ENCODE assay signal across 12 cellular contexts in genomic region chr10:107576746-107577145, GRCh38.
DNase-seq lines count a peak whose midpoint lies in the region; ATAC-seq and TF ChIP-seq lines count a peak whose summit lies in the region.
"Had no signal": no experiment of that assay in that cellular context is flagged by ENCODE, and none has a peak within 500 bp of the region (broad histone marks: within the 10 kb centered on the region; RNA-seq: fewer than 3 reads in every experiment).

No MANE protein-coding gene starts in this region.

- TF ChIP-seq CTCF in foreskin fibroblast (IDR thresholded peaks at IDR 0.05; ENCODE audit: low read depth, low read length) = no peak
- no peak for TF ChIP-seq CTCF in WTC11 (IDR thresholded peaks at IDR 0.05)

- no peak for ATAC-seq in HG03457 (IDR thresholded peaks at IDR 0.05; ENCODE audit: unreplicated experiment)
- no peak for ATAC-seq in WTC11
- ATAC-seq: lower lobe of right lung; stimulated activated effector memory CD8-positive, alpha-beta T cell treated with anti-CD3 and anti-CD28 coated beads, Interleukin-12 subunit alpha, Interleukin-12 subunit beta, amount 100 ng/mL, for 72 hours had no signal

- H3K4me3 Mint-ChIP-seq in activated naive CD8-positive, alpha-beta T cell treated with anti-CD3 and anti-CD28 coated beads for 36 hours = no peak overlapping the region
- H3K4me3 Mint-ChIP-seq in WTC11 = no peak overlapping the region
- H3K4me3 Mint-ChIP-seq: activated CD4-positive, alpha-beta memory T cell treated with anti-CD3 and anti-CD28 coated beads, Interleukin-2, amount 10 ng/mL, durations not matched to agents 7 days and 5 days; stimulated activated effector memory CD8-positive, alpha-beta T cell treated with anti-CD3 and anti-CD28 coated beads, Interleukin-12 subunit alpha, Interleukin-12 subunit beta, amount 100 ng/mL, for 72 hours had no signal

- DNase-seq in ELR (ENCODE audit: low read depth) (peak; percentile 23), RPMI7951 (ENCODE audit: low read depth) (peak; percentile 57), foreskin fibroblast (peak; percentile 39 to 66), renal cortical epithelial cell (ENCODE audit: low read depth) (peak; percentile 33), WTC11 (ENCODE audit: low spot score) (no peak)
- no peak for DNase-seq in activated naive CD8-positive, alpha-beta T cell treated with anti-CD3 and anti-CD28 coated beads for 36 hours
- DNase-seq: activated CD4-positive, alpha-beta memory T cell treated with anti-CD3 and anti-CD28 coated beads, Interleukin-2, amount 10 ng/mL, durations not matched to agents 7 days and 5 days; lower lobe of right lung had no signal

- POLR2A ChIA-PET in WTC11 (lab: Charles Lee) = no interaction called here

- peaks cover 9% of the 10 kb centered on the region for H3K9me3 Mint-ChIP-seq in activated naive CD8-positive, alpha-beta T cell treated with anti-CD3 and anti-CD28 coated beads for 36 hours
- H3K9me3 Mint-ChIP-seq in WTC11 = peaks cover 8% of the 10 kb centered on the region

- H3K4me1 Mint-ChIP-seq in activated naive CD8-positive, alpha-beta T cell treated with anti-CD3 and anti-CD28 coated beads for 36 hours = no peaks in the 10 kb centered on the region
- H3K4me1 Mint-ChIP-seq in WTC11 = no peaks in the 10 kb centered on the region
- H3K4me1 Mint-ChIP-seq: activated CD4-positive, alpha-beta memory T cell treated with anti-CD3 and anti-CD28 coated beads, Interleukin-2, amount 10 ng/mL, durations not matched to agents 7 days and 5 days; stimulated activated effector memory CD8-positive, alpha-beta T cell treated with anti-CD3 and anti-CD28 coated beads, Interleukin-12 subunit alpha, Interleukin-12 subunit beta, amount 100 ng/mL, for 72 hours had no signal

- no peaks in the 10 kb centered on the region for H3K36me3 Mint-ChIP-seq in activated naive CD8-positive, alpha-beta T cell treated with anti-CD3 and anti-CD28 coated beads for 36 hours
- no peaks in the 10 kb centered on the region for H3K36me3 Mint-ChIP-seq in WTC11
- H3K36me3 Mint-ChIP-seq: stimulated activated effector memory CD8-positive, alpha-beta T cell treated with anti-CD3 and anti-CD28 coated beads, Interleukin-12 subunit alpha, Interleukin-12 subunit beta, amount 100 ng/mL, for 72 hours had no signal

- H3K27me3 Mint-ChIP-seq in activated naive CD8-positive, alpha-beta T cell treated with anti-CD3 and anti-CD28 coated beads for 36 hours = no peaks in the 10 kb centered on the region
- H3K27me3 Mint-ChIP-seq in WTC11 (ENCODE audit: low read depth) = no peaks in the 10 kb centered on the region
- H3K27me3 Mint-ChIP-seq: activated CD4-positive, alpha-beta memory T cell treated with anti-CD3 and anti-CD28 coated beads, Interleukin-2, amount 10 ng/mL, durations not matched to agents 7 days and 5 days had no signal

- CTCF ChIA-PET in WTC11 (lab: Charles Lee) = no interaction called here

- H3K27ac Mint-ChIP-seq in activated naive CD8-positive, alpha-beta T cell treated with anti-CD3 and anti-CD28 coated beads for 36 hours = no peak overlapping the region
- no peak overlapping the region for H3K27ac Mint-ChIP-seq in WTC11
- H3K27ac Mint-ChIP-seq: activated CD4-positive, alpha-beta memory T cell treated with anti-CD3 and anti-CD28 coated beads, Interleukin-2, amount 10 ng/mL, durations not matched to agents 7 days and 5 days; stimulated activated effector memory CD8-positive, alpha-beta T cell treated with anti-CD3 and anti-CD28 coated beads, Interleukin-12 subunit alpha, Interleukin-12 subunit beta, amount 100 ng/mL, for 72 hours had no signal

- no peak overlapping the region for H3K4me3 ChIP-seq in foreskin fibroblast (ENCODE audit: low read depth in 1 of 2, low read length in 2 of 2)
- H3K4me3 ChIP-seq: BLaER1 treated with 17β-estradiol and CSF1 and Interleukin-3, amounts not matched to agents 10 nM and 100 nM; lower lobe of right lung; SJSA1 had no signal

TF ChIP-seq in WTC11, 78 proteins besides CTCF, POLR2A, EP300 and RAD21:
- TF ChIP-seq TEAD4 (CRISPR knock-in tag; IDR thresholded peaks at IDR 0.05) (no peak), IRF2 (CRISPR knock-in tag; IDR thresholded peaks at IDR 0.05; ENCODE audit: borderline replicate concordance, low read depth) (no peak), HMGA2 (CRISPR knock-in tag; IDR thresholded peaks at IDR 0.05) (no peak), JAZF1 (CRISPR knock-in tag; IDR thresholded peaks at IDR 0.05) (no peak), MXD4 (CRISPR knock-in tag; IDR thresholded peaks at IDR 0.05; ENCODE audit: borderline replicate concordance) (no peak), ATF3 (CRISPR knock-in tag; conservative IDR thresholded peaks at IDR 0.05) (no peak), EMX1 (CRISPR knock-in tag; IDR thresholded peaks at IDR 0.05) (no peak), FOXJ3 (CRISPR knock-in tag; IDR thresholded peaks at IDR 0.05; ENCODE audit: borderline replicate concordance) (no peak), ZNF423 (CRISPR knock-in tag; IDR thresholded peaks at IDR 0.05) (no peak), TEAD1 (CRISPR knock-in tag; IDR thresholded peaks at IDR 0.05) (no peak), AR (CRISPR knock-in tag; IDR thresholded peaks at IDR 0.05) (no peak), CBFB (CRISPR knock-in tag; IDR thresholded peaks at IDR 0.05; ENCODE audit: low read depth) (no peak), OVOL2 (CRISPR knock-in tag; IDR thresholded peaks at IDR 0.05; ENCODE audit: borderline replicate concordance) (no peak)
- TF ChIP-seq, protein P1, sequence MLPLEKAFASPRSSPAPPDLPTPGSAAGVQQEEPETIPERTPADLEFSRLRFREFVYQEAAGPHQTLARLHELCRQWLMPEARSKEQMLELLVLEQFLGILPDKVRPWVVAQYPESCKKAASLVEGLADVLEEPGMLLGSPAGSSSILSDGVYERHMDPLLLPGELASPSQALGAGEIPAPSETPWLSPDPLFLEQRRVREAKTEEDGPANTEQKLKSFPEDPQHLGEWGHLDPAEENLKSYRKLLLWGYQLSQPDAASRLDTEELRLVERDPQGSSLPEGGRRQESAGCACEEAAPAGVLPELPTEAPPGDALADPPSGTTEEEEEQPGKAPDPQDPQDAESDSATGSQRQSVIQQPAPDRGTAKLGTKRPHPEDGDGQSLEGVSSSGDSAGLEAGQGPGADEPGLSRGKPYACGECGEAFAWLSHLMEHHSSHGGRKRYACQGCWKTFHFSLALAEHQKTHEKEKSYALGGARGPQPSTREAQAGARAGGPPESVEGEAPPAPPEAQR (CRISPR knock-in tag; IDR thresholded peaks at IDR 0.05) = no peak
- TF ChIP-seq, protein P2, sequence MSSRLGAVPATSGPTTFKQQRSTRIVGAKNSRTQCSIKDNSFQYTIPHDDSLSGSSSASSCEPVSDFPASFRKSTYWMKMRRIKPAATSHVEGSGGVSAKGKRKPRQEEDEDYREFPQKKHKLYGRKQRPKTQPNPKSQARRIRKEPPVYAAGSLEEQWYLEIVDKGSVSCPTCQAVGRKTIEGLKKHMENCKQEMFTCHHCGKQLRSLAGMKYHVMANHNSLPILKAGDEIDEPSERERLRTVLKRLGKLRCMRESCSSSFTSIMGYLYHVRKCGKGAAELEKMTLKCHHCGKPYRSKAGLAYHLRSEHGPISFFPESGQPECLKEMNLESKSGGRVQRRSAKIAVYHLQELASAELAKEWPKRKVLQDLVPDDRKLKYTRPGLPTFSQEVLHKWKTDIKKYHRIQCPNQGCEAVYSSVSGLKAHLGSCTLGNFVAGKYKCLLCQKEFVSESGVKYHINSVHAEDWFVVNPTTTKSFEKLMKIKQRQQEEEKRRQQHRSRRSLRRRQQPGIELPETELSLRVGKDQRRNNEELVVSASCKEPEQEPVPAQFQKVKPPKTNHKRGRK (CRISPR knock-in tag; IDR thresholded peaks at IDR 0.05; ENCODE audit: borderline replicate concordance) = no peak

Comparison
In these comparisons a context has a peak if more than half of its experiments do, and no peak if none do; other contexts are left out.
1. DNase-seq: peak in ELR (single experiment), RPMI7951 (single experiment), foreskin fibroblast (2 of 2) and renal cortical epithelial cell (single experiment); none in activated naive CD8-positive, alpha-beta T cell treated with anti-CD3 and anti-CD28 coated beads for 36 hours (single experiment) and WTC11 (single experiment).